11 cellular contexts compared by ENCODE assay signal in genomic region chr1:199422206-199422605, GRCh38.
A peak's percentile ranks its signal among the peaks of the same experiment; 100 is the strongest.
DNase-seq lines count a peak whose midpoint lies in the region; ATAC-seq and TF ChIP-seq lines count a peak whose summit lies in the region.
"Had no signal": no experiment of that assay in that cellular context is flagged by ENCODE, and none has a peak within 500 bp of the region (broad histone marks: within the 10 kb centered on the region; RNA-seq: fewer than 3 reads in every experiment).

No MANE protein-coding gene starts in this region.

- no peaks in the 10 kb centered on the region for H3K79me2 ChIP-seq in DND-41 (ENCODE audit: insufficient read depth, low read length)

- peak; percentile 16 to 53 for TF ChIP-seq RAD21 in liver (IDR thresholded peaks at IDR 0.05)

- DNase-seq in DND-41 (peak; percentile 30), M059J (ENCODE audit: low read depth) (peak; percentile 73), cardiac fibroblast (ENCODE audit: low read depth in 2 of 2) (peak; percentile 67 to 71), NCI-H2196 treated with DMSO at 0.1 percent for 48 hours (lab: John Stamatoyannopoulos, UW; ENCODE audit: unreplicated experiment) (no peak), nucleus accumbens (lab: John Stamatoyannopoulos, UW) (no peak), GM19240 (ENCODE audit: insufficient read length, low spot score) (no peak)
- DNase-seq: activated T-cell treated with anti-CD3 and anti-CD28 coated beads, Interleukin-2, amount 50 U/mL, for 1 hour; naive thymus-derived CD4-positive, alpha-beta T cell had no signal

- peaks cover 4% of the 10 kb centered on the region; the same call in 1 of the 2 replicates for H3K4me1 ChIP-seq in DND-41 (ENCODE audit: insufficient read depth, low read length)
- H3K4me1 ChIP-seq in liver (ENCODE audit: control insufficient read depth in 4 of 4, insufficient read depth in 4 of 4, low read length in 3 of 4), result no peaks in the 10 kb centered on the region
- H3K4me1 ChIP-seq: SJCRH30 had no signal

- 51% methylated on average over 1 of the region's 1 CpG for whole genome bisulfite sequencing in liver

- peaks cover under 1% of the 10 kb centered on the region for H3K9me3 ChIP-seq in DND-41 (ENCODE audit: insufficient read depth, low read length, severe bottlenecking)
- peaks cover 0 to 4% (median under 1%) of the 10 kb centered on the region in 4 donors for H3K9me3 ChIP-seq in liver (ENCODE audit: control insufficient read depth in 4 of 4, low read length in 3 of 4)
- H3K9me3 ChIP-seq: SJCRH30 had no signal

- 0 out of 2 replicates have a peak overlapping the region, but pooled peaks have one; percentile 29 for H2AFZ ChIP-seq in DND-41 (ENCODE audit: low read depth, low read length)

- H3K4me3 ChIP-seq in DND-41 (ENCODE audit: low read depth in 1 of 2, low read length in 2 of 2) (no peak overlapping the region), cardiac fibroblast (replicated peaks in 1 of 2; ENCODE audit: low read depth in 2 of 2, low read length in 2 of 2) (no peak overlapping the region), liver (ENCODE audit: low read depth in 1 of 3, low read length in 3 of 3) (no peak overlapping the region)
- H3K4me3 ChIP-seq: SJCRH30 had no signal

- H3K27me3 ChIP-seq in DND-41 (ENCODE audit: insufficient read depth, low read length, poor library complexity), result no peaks in the 10 kb centered on the region
- no peaks in the 10 kb centered on the region for H3K27me3 ChIP-seq in liver (ENCODE audit: control insufficient read depth in 4 of 4, insufficient read depth in 4 of 4, low read length in 3 of 4)
- H3K27me3 ChIP-seq: SJCRH30 had no signal

- H3K27ac ChIP-seq in DND-41 (ENCODE audit: low read length) (no peak overlapping the region), liver (ENCODE audit: low read depth in 1 of 2, low read length in 2 of 2) (no peak overlapping the region)
- H3K27ac ChIP-seq: SJCRH30 had no signal

- TF ChIP-seq CTCF in DND-41 (IDR thresholded peaks at IDR 0.05; ENCODE audit: borderline replicate concordance, extremely low read depth, low read length, poor library complexity, severe bottlenecking), result peak; percentile 49
- peak; percentile 58 for TF ChIP-seq CTCF in cardiac fibroblast (IDR thresholded peaks at IDR 0.05; ENCODE audit: low read depth, low read length)
- TF ChIP-seq CTCF in liver (IDR thresholded peaks at IDR 0.05; ENCODE audit: low read depth, low read length, missing input control), result no peak

- H3K36me3 ChIP-seq in DND-41 (ENCODE audit: insufficient read depth, low read length) (no peaks in the 10 kb centered on the region), liver (ENCODE audit: control insufficient read depth in 4 of 4, insufficient read depth in 3 of 4, low read depth in 1 of 4, low read length in 3 of 4) (no peaks in the 10 kb centered on the region)
- H3K36me3 ChIP-seq: SJCRH30 had no signal

- H3K4me2 ChIP-seq in DND-41 (ENCODE audit: insufficient read depth, low read length), result no peak overlapping the region

- H3K9ac ChIP-seq in DND-41 (ENCODE audit: low read depth, low read length), result no peak overlapping the region
- H3K9ac ChIP-seq in liver (ENCODE audit: low read depth in 1 of 2, low read length in 2 of 2), result no peak overlapping the region

- ATAC-seq in DND-41 (ENCODE audit: insufficient read depth, low read depth) (peak; percentile 64), GM18502 (IDR thresholded peaks at IDR 0.05; ENCODE audit: poor library complexity, unreplicated experiment) (no peak)
- ATAC-seq: naive thymus-derived CD4-positive, alpha-beta T cell had no signal

- no peaks in the 10 kb centered on the region for H4K20me1 ChIP-seq in DND-41 (ENCODE audit: insufficient read depth, low read length)

TF ChIP-seq in liver, 16 proteins besides CTCF, POLR2A, EP300 and RAD21:
- TF ChIP-seq REST (IDR thresholded peaks at IDR 0.05), result no peak
- no peak for TF ChIP-seq ATF3 (IDR thresholded peaks at IDR 0.05)
- TF ChIP-seq TAF1 (conservative IDR thresholded peaks at IDR 0.05), result no peak
- TF ChIP-seq EGR1 (IDR thresholded peaks at IDR 0.05; ENCODE audit: low read depth in 2 of 2), result no peak
- no peak for TF ChIP-seq GABPA (IDR thresholded peaks at IDR 0.05 in 1 of 2, conservative IDR thresholded peaks at IDR 0.05 in 1 of 2)
- no peak for TF ChIP-seq SP1 (IDR thresholded peaks at IDR 0.05)
- TF ChIP-seq MAX (IDR thresholded peaks at IDR 0.05), result no peak
- no peak for TF ChIP-seq FOXA2 (IDR thresholded peaks at IDR 0.05)
- TF ChIP-seq HNF4G (IDR thresholded peaks at IDR 0.05), result no peak
- no peak for TF ChIP-seq NR2F2 (IDR thresholded peaks at IDR 0.05)
- no peak for TF ChIP-seq HNF4A (conservative IDR thresholded peaks at IDR 0.05)
- TF ChIP-seq RXRA (IDR thresholded peaks at IDR 0.05), result no peak
- TF ChIP-seq ZBTB33 (IDR thresholded peaks at IDR 0.05), result no peak
- TF ChIP-seq YY1 (IDR thresholded peaks at IDR 0.05), result no peak
- TF ChIP-seq JUND (IDR thresholded peaks at IDR 0.05), result no peak
- no peak for TF ChIP-seq FOXA1 (IDR thresholded peaks at IDR 0.05)

Comparison
In these comparisons a context has a peak if more than half of its experiments do, and no peak if none do; other contexts are left out.
1. DNase-seq: peak in DND-41 (single experiment), M059J (single experiment) and cardiac fibroblast (2 of 2); none in NCI-H2196 treated with DMSO at 0.1 percent for 48 hours (single experiment), nucleus accumbens (0 of 56) and GM19240 (single experiment).